8 cellular contexts compared by ENCODE assay signal in the genomic region with DNA sequence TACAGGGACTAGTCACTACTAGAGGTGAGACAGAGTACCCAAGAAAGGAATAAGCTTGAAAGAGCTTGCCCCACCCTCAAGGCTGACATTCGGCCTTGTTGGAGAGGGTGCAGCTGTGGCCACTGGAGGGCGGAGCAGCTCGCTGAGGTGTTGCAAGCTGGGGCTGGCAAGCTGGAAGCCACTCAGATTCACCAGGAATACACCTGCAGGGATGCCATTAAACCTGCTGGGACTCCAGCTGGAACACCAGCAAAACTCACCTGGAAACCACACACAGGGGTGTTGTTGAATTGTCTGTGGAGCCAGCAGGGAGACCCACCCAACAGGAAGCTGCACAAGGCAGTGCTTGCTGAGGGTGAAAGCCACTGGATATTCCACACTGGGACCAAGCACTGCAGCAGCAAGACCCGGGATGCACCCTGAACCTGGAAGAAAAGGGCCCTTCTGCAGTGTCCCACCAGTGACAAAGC. TPM values are rescaled to one million over a fixed set of nuclear protein-coding genes. Genes with fewer than 3 reads are reported as not detected.
DNase-seq lines count a peak whose midpoint lies in the region; ATAC-seq, FAIRE-seq and TF ChIP-seq lines count a peak whose summit lies in the region.

No MANE protein-coding gene starts in this region.

- H2BK12ac ChIP-seq in H1 (ENCODE audit: low read depth, low read length) = no peak overlapping the region

- no peak overlapping the region for H2BK15ac ChIP-seq in H1 (ENCODE audit: low read length)

- H2BK20ac ChIP-seq in H1 (ENCODE audit: low read length) = no peak overlapping the region

- H4K20me1 ChIP-seq in H1 (replicated peaks in 1 of 2; ENCODE audit: control insufficient read depth in 1 of 2, insufficient read depth in 2 of 2, low read length in 2 of 2) = no peaks in the 10 kb centered on the region
- H4K20me1 ChIP-seq in smooth muscle cell (ENCODE audit: low read depth) = no peaks in the 10 kb centered on the region

- no peak overlapping the region for H4K91ac ChIP-seq in H1 (replicated peaks; ENCODE audit: insufficient read length, low read length)

- CTCF ChIA-PET in H1 (lab: Charles Lee; ENCODE audit: partially characterized antibody) = interaction anchor here (0.7 to 6.1 kb wide), 52 partner anchors 8 to 530 kb away, joined by 3 to 49 read pairs (median 4); a partner anchor contains a TSS

- H4K5ac ChIP-seq in H1 (ENCODE audit: insufficient read length, low read depth, low read length) = no peak overlapping the region

- H3K27ac ChIP-seq in H1 (ENCODE audit: low read depth, low read length) (no peak overlapping the region), smooth muscle cell (ENCODE audit: low read depth) (no peak overlapping the region)

- 32% methylated on average over 4 of the region's 4 CpGs; no CpG with 5 or more reads in 1 of the 2 experiments for WGBS in H1 (ENCODE audit: extremely low coverage in 1 of 2, insufficient coverage in 1 of 2, insufficient read length in 1 of 2, insufficient replicate concordance in 2 of 2, low coverage in 1 of 2, low lambda C conversion rate in 2 of 2, missing lambda C conversion rate in 1 of 2), 2 experiments
- WGBS in smooth muscle cell (ENCODE audit: low lambda C conversion rate) = 48% methylated on average over 4 of the region's 4 CpGs

- no peaks in the 10 kb centered on the region for H3K27me3 ChIP-seq in H1 (replicated peaks in 1 of 4; ENCODE audit: control insufficient read depth in 3 of 4, extremely low read depth in 1 of 4, insufficient read depth in 3 of 4, low read length in 3 of 4)
- no peaks in the 10 kb centered on the region for H3K27me3 ChIP-seq in smooth muscle cell (ENCODE audit: low read depth)

- no peak overlapping the region for H3K23ac ChIP-seq in H1 (ENCODE audit: insufficient read length)

- no peak overlapping the region for H3K4ac ChIP-seq in H1 (replicated peaks; ENCODE audit: insufficient read length, low read depth, low read length)

- no peak overlapping the region for H4K8ac ChIP-seq in H1 (ENCODE audit: extremely low read depth, insufficient read depth, low read length)

- no peak for TF ChIP-seq POLR2A in H1 (IDR thresholded peaks at IDR 0.05; ENCODE audit: control extremely low read depth in 1 of 2, low read depth in 2 of 2, low read length in 2 of 2)

- H2AFZ ChIP-seq in H1 (ENCODE audit: low read length) = no peak overlapping the region
- no peak overlapping the region for H2AFZ ChIP-seq in smooth muscle cell (ENCODE audit: low read depth)

- TF ChIP-seq RAD21 in H1 (IDR thresholded peaks at IDR 0.05 in 1 of 2, conservative IDR thresholded peaks at IDR 0.05 in 1 of 2; ENCODE audit: low read depth in 2 of 2, low read length in 2 of 2) = peak; percentile 76 to 83

- H2BK5ac ChIP-seq in H1 (ENCODE audit: low read depth, low read length) = no peak overlapping the region

- DNase-seq in DMS53 treated with DMSO at 0.1 percent for 48 hours (lab: John Stamatoyannopoulos, UW; ENCODE audit: unreplicated experiment) (peak; percentile 36), NCI-H82 (lab: John Stamatoyannopoulos, UW) (peak; percentile 75), H1 (ENCODE audit: low read depth in 1 of 2, low spot score in 2 of 2) (peak; percentile 57 to 79), smooth muscle cell (lab: John Stamatoyannopoulos, UW; ENCODE audit: unreplicated experiment) (no peak), G401 (ENCODE audit: low spot score) (no peak)

- no peak overlapping the region for H3K4me2 ChIP-seq in H1 (ENCODE audit: insufficient read depth in 1 of 2, low read depth in 2 of 2, low read length in 2 of 2)
- no peak overlapping the region for H3K4me2 ChIP-seq in smooth muscle cell

- POLR2A ChIA-PET in H1 (lab: Charles Lee; ENCODE audit: partially characterized antibody) = interaction anchor here (1.0 to 3.1 kb wide), 3 partner anchors 26 to 509 kb away, joined by 4 to 8 read pairs (median 4); a partner anchor contains a TSS

- H3K79me2 ChIP-seq in H1 (ENCODE audit: control insufficient read depth in 1 of 2, insufficient read depth in 2 of 2, low read length in 2 of 2) = no peaks in the 10 kb centered on the region
- no peaks in the 10 kb centered on the region for H3K79me2 ChIP-seq in smooth muscle cell (ENCODE audit: low read depth)

- H2BK120ac ChIP-seq in H1 (replicated peaks; ENCODE audit: low read depth, low read length) = no peak overlapping the region

- H3K18ac ChIP-seq in H1 (ENCODE audit: extremely low read depth, low read length) = no peak overlapping the region; the same call in 1 of the 2 replicates

- no peaks in the 10 kb centered on the region for H3K79me1 ChIP-seq in H1 (ENCODE audit: low read depth, low read length)

- no peaks in the 10 kb centered on the region for H3K9me3 ChIP-seq in H1 (ENCODE audit: insufficient read depth in 2 of 2, low read depth in 1 of 2, low read length in 1 of 2)
- no peaks in the 10 kb centered on the region for H3K9me3 ChIP-seq in smooth muscle cell (replicated peaks; ENCODE audit: low read depth)

- peak; percentile 62 for FAIRE-seq in H1 (lab: Jason Lieb, UNC)

- H3K36me3 ChIP-seq in H1 (ENCODE audit: control insufficient read depth in 2 of 4, insufficient read depth in 4 of 4, low read length in 3 of 4) = peaks cover 0 to 6% (median under 1%) of the 10 kb centered on the region in 4 experiments; a peak in 2 of 8 replicates
- peaks cover under 1% of the 10 kb centered on the region for H3K36me3 ChIP-seq in smooth muscle cell (ENCODE audit: low read depth)

- no peak overlapping the region for H3K4me3 ChIP-seq in H1 (ENCODE audit: extremely low read depth in 1 of 4, insufficient read depth in 2 of 4, low read depth in 3 of 4, low read length in 4 of 4)
- no peak overlapping the region for H3K4me3 ChIP-seq in smooth muscle cell

- TF ChIP-seq CTCF in H1 (IDR thresholded peaks at IDR 0.05; ENCODE audit: control extremely low read depth in 1 of 3, insufficient read depth in 1 of 3, low read depth in 1 of 3, low read length in 3 of 3) (peak; percentile 89 to 96 (median 90)), smooth muscle cell (IDR thresholded peaks at IDR 0.05; ENCODE audit: borderline replicate concordance, insufficient read depth, poor library complexity, severe bottlenecking) (peak; percentile 32)

- in situ Hi-C loops in G401 (cut with HindIII; ENCODE audit: low sequenced_read_pairs) = no loop called here

- no peaks in the 10 kb centered on the region for H3K23me2 ChIP-seq in H1 (ENCODE audit: low read depth, low read length)

- no peak overlapping the region for H3K56ac ChIP-seq in H1 (replicated peaks; ENCODE audit: insufficient read length, low read depth, low read length)

- H3K9ac ChIP-seq in H1 (replicated peaks in 1 of 4; ENCODE audit: extremely low read depth in 1 of 4, low read depth in 3 of 4, low read length in 3 of 4) (no peak overlapping the region), smooth muscle cell (ENCODE audit: low read depth) (no peak overlapping the region)

- peaks cover 20% of the 10 kb centered on the region for H3F3A ChIP-seq in smooth muscle cell (ENCODE audit: low read depth)

- H3K4me1 ChIP-seq in H1 (replicated peaks in 1 of 4; ENCODE audit: control insufficient read depth in 3 of 4, insufficient read depth in 4 of 4, low read length in 3 of 4) (peaks cover 0 to 6% (median 2%) of the 10 kb centered on the region in 4 experiments; a peak in 3 of 7 replicates), smooth muscle cell (ENCODE audit: low read depth) (peaks cover 4% of the 10 kb centered on the region)

- no peak overlapping the region for H3K14ac ChIP-seq in H1 (ENCODE audit: insufficient read length)

- no peak overlapping the region for H2AK5ac ChIP-seq in H1 (ENCODE audit: low read depth, low read length)

- TF ChIP-seq EP300 in H1 (IDR thresholded peaks at IDR 0.05; ENCODE audit: borderline replicate concordance in 1 of 2, low read depth in 2 of 2, low read length in 2 of 2) = no peak

- ATAC-seq in GM19043 (IDR thresholded peaks at IDR 0.05; ENCODE audit: low read depth, unreplicated experiment) = peak; percentile 46
- ATAC-seq in HG03354 (IDR thresholded peaks at IDR 0.05; ENCODE audit: poor library complexity, severe bottlenecking, unreplicated experiment) = peak; percentile 70
- ATAC-seq in HG03457 (IDR thresholded peaks at IDR 0.05; ENCODE audit: unreplicated experiment) = no peak

TF ChIP-seq in H1, 55 proteins besides CTCF, POLR2A, EP300 and RAD21 (continues in another document):
- TF ChIP-seq KDM4A (IDR thresholded peaks at IDR 0.05; ENCODE audit: low read depth, low read length, severe bottlenecking) (no peak), CEBPB (IDR thresholded peaks at IDR 0.05; ENCODE audit: low read depth, low read length) (peak; percentile 72), SRF (IDR thresholded peaks at IDR 0.05; ENCODE audit: low read depth, low read length) (no peak), YY1 (IDR thresholded peaks at IDR 0.05; ENCODE audit: low read depth, low read length) (0 out of 2 replicates have a peak, but pooled peaks have one; percentile 19)

RNA-seq across cellular contexts. Expression of a gene that starts 26.1 kb away (rescaled TPM):
- 3.1 and 3.3 TPM in 2 replicates for total RNA-seq in H1 (2021; fragmentation: NEBNext Ultra II Directional; extraction: Animal tissue kit (Norgen Biotek cat#: 25700))
- 1.6 and 2.1 TPM in 2 replicates for polyA plus RNA-seq in H1 (2011; rRNA removed)
- polyA plus RNA-seq in H1 (2011; cell fraction: cytosol; rRNA removed) = 2.9 TPM
- polyA plus RNA-seq in H1 (2011; cell fraction: nucleus; rRNA removed) = 2.0 TPM
- polyA plus RNA-seq in H1 (2012, experiment 1 of 2) = 1.9 to 3.3 TPM (median 2.3 TPM) in 4 replicates
- polyA plus RNA-seq in H1 (2012, experiment 2 of 2) = 0.37 TPM
- polyA plus RNA-seq in H1 (2013, experiment 1 of 2) = 2.1 TPM
- polyA plus RNA-seq in H1 (2013, experiment 2 of 2) = 1.7 TPM
- 1.8 and 2.7 TPM in 2 replicates for polyA minus RNA-seq in H1 (2011; rRNA and poly(A)+ RNA removed)
- 1.8 TPM for polyA minus RNA-seq in H1 (2011; cell fraction: cytosol; rRNA and poly(A)+ RNA removed)
- 2.6 TPM for polyA minus RNA-seq in H1 (2011; cell fraction: nucleus; rRNA and poly(A)+ RNA removed)
- 10.9 and 22.5 TPM in 2 replicates for total RNA-seq in smooth muscle cell
- polyA plus RNA-seq in smooth muscle cell = 10.1 and 10.3 TPM in 2 replicates
- 11.0 and 15.4 TPM in 2 replicates for total RNA-seq in G401 (2014; rRNA removed; shearing (Covaris generic))

RNA-seq across cellular contexts. Expression of a gene that starts 42.2 kb away (rescaled TPM):
- 29.0 and 33.2 TPM in 2 replicates for total RNA-seq in H1 (2021; fragmentation: NEBNext Ultra II Directional; extraction: Animal tissue kit (Norgen Biotek cat#: 25700))
- polyA plus RNA-seq in H1 (2011; rRNA removed) = 1.6 and 2.4 TPM in 2 replicates
- polyA plus RNA-seq in H1 (2011; cell fraction: cytosol; rRNA removed) = 7.7 TPM
- polyA plus RNA-seq in H1 (2011; cell fraction: nucleus; rRNA removed) = 2.7 TPM
- polyA plus RNA-seq in H1 (2012, experiment 1 of 2) = 5.3 to 14.1 TPM (median 6.1 TPM) in 4 replicates
- 0.71 TPM for polyA plus RNA-seq in H1 (2012, experiment 2 of 2)
- 27.9 TPM for polyA plus RNA-seq in H1 (2013, experiment 1 of 2)
- 26.3 TPM for polyA plus RNA-seq in H1 (2013, experiment 2 of 2)
- 9.7 and 12.4 TPM in 2 replicates for polyA minus RNA-seq in H1 (2011; rRNA and poly(A)+ RNA removed)
- 11.2 TPM for polyA minus RNA-seq in H1 (2011; cell fraction: cytosol; rRNA and poly(A)+ RNA removed)
- polyA minus RNA-seq in H1 (2011; cell fraction: nucleus; rRNA and poly(A)+ RNA removed) = 39.2 TPM
- total RNA-seq in smooth muscle cell = 7.5 and 9.6 TPM in 2 replicates
- 7.1 and 8.7 TPM in 2 replicates for polyA plus RNA-seq in smooth muscle cell
- 2.6 and 8.6 TPM in 2 replicates for total RNA-seq in G401 (2014; rRNA removed; shearing (Covaris generic))

Comparison
In these comparisons a context has a peak if more than half of its experiments do, and no peak if none do; other contexts are left out.
1. DNase-seq: peak in DMS53 treated with DMSO at 0.1 percent for 48 hours (single experiment), NCI-H82 (single experiment) and H1 (2 of 2); none in smooth muscle cell (single experiment) and G401 (single experiment).